In genomic region chr16:35405547-35405946, GRCh38 we compare ENCODE assay signal across 18 cellular contexts.
DNase-seq lines count a peak whose midpoint lies in the region; ATAC-seq lines count a peak whose summit lies in the region.
"Had no signal": no experiment of that assay in that cellular context is flagged by ENCODE, and none has a peak within 500 bp of the region (broad histone marks: within the 10 kb centered on the region; RNA-seq: fewer than 3 reads in every experiment).

No MANE protein-coding gene starts in this region.

- peak overlapping the region; percentile 10 for H3K27ac ChIP-seq in rectal smooth muscle tissue (ENCODE audit: low read depth, low read length)
- H3K27ac ChIP-seq in aorta (ENCODE audit: low read depth in 1 of 2, low read length in 2 of 2), result no peak overlapping the region
- H3K27ac ChIP-seq: 22Rv1; BLaER1 treated with 17β-estradiol and CSF1 and Interleukin-3, amounts not matched to agents 10 nM and 100 nM had no signal

- intact Hi-C loops in Right ventricle myocardium superior (cut with DNase I) (no loop called here), Right ventricle myocardium inferior (cut with DNase I) (no loop called here), aorta (cut with DNase I) (no loop called here)

- H3K9me3 ChIP-seq in aorta (ENCODE audit: control insufficient read depth, low read length), result peaks cover 1% of the 10 kb centered on the region
- H3K9me3 ChIP-seq: BLaER1 treated with 17β-estradiol and CSF1 and Interleukin-3, amounts not matched to agents 10 nM and 100 nM had no signal

- H3K36me3 ChIP-seq in rectal smooth muscle tissue (ENCODE audit: control insufficient read depth, insufficient read depth, low read length), result no peaks in the 10 kb centered on the region
- no peaks in the 10 kb centered on the region for H3K36me3 ChIP-seq in aorta (ENCODE audit: control insufficient read depth in 1 of 2, insufficient read depth in 2 of 2, low read length in 1 of 2)
- H3K36me3 ChIP-seq: BE2C; BLaER1 treated with 17β-estradiol and CSF1 and Interleukin-3, amounts not matched to agents 10 nM and 100 nM had no signal

- H3K27me3 ChIP-seq in rectal smooth muscle tissue (ENCODE audit: control insufficient read depth, insufficient read depth, low read length) (no peaks in the 10 kb centered on the region), aorta (ENCODE audit: control insufficient read depth in 1 of 2, insufficient read depth in 2 of 2, low read length in 1 of 2) (no peaks in the 10 kb centered on the region)
- H3K27me3 ChIP-seq: BE2C; BLaER1 treated with 17β-estradiol and CSF1 and Interleukin-3, amounts not matched to agents 10 nM and 100 nM had no signal

- peak; percentile 31 for ATAC-seq in Right ventricle myocardium superior (ENCODE audit: poor library complexity)
- ATAC-seq in Right ventricle myocardium inferior, result no peak
- peak; percentile 26 for ATAC-seq in aorta (ENCODE audit: low FRiP score)
- ATAC-seq in HG02588 (IDR thresholded peaks at IDR 0.05; ENCODE audit: unreplicated experiment), result no peak
- ATAC-seq: GM23338 had no signal

- peaks cover 4% of the 10 kb centered on the region for H3K4me1 ChIP-seq in rectal smooth muscle tissue (ENCODE audit: control insufficient read depth, insufficient read depth, low read length)
- no peaks in the 10 kb centered on the region for H3K4me1 ChIP-seq in aorta (ENCODE audit: control insufficient read depth in 1 of 2, insufficient read depth in 2 of 2, low read length in 2 of 2)
- H3K4me1 ChIP-seq: BE2C; BLaER1 treated with 17β-estradiol and CSF1 and Interleukin-3, amounts not matched to agents 10 nM and 100 nM had no signal

- H3K4me3 ChIP-seq in rectal smooth muscle tissue (ENCODE audit: low read length) (no peak overlapping the region), aorta (ENCODE audit: low read length in 2 of 2) (no peak overlapping the region)
- H3K4me3 ChIP-seq: BLaER1 treated with 17β-estradiol and CSF1 and Interleukin-3, amounts not matched to agents 10 nM and 100 nM; GM23338 had no signal

- 40 to 42% methylated on average over 1 of the region's 1 CpG for WGBS in aorta, 2 donors

- DNase-seq in Right ventricle myocardium superior (no peak), Right ventricle myocardium inferior (ENCODE audit: missing footprints) (no peak), aorta (no peak), AML-193 (lab: John Stamatoyannopoulos, UW) (no peak)
- DNase-seq: BE2C; Calu3; CD4-positive, alpha-beta memory T cell; COR-L47; DMS53; DMS79 treated with DMSO at 0.1 percent for 48 hours; GF-D8; H9; HFFc6 had no signal

- H3K9ac ChIP-seq in rectal smooth muscle tissue (ENCODE audit: low read length), result no peak overlapping the region
- H3K9ac ChIP-seq: BLaER1 treated with 17β-estradiol and CSF1 and Interleukin-3, amounts not matched to agents 10 nM and 100 nM had no signal

Comparison
In these comparisons a context has a peak if more than half of its experiments do, and no peak if none do; other contexts are left out.
1. ATAC-seq: peak in Right ventricle myocardium superior (single experiment) and aorta (single experiment); none in Right ventricle myocardium inferior (single experiment) and HG02588 (single experiment).